In genomic region chr20:18252597-18253451, GRCh38 we compare ENCODE assay signal across 23 cellular contexts. TPM values are rescaled to one million over a fixed set of nuclear protein-coding genes. Genes with fewer than 3 reads are reported as not detected.
DNase-seq lines count a peak whose midpoint lies in the region; ATAC-seq and TF ChIP-seq lines count a peak whose summit lies in the region.
"Had no signal": no experiment of that assay in that cellular context is flagged by ENCODE, and none has a peak within 500 bp of the region (broad histone marks: within the 10 kb centered on the region; RNA-seq: fewer than 3 reads in every experiment).

No MANE protein-coding gene starts in this region.

- intact Hi-C loops in PC-3 (cut with micrococcal nuclease) (loop anchor here (1.0 to 5.0 kb wide), 8 partner anchors 23 to 696 kb away; partner anchors contain the start of genes OVOL2 and ZNF133), sciatic nerve (cut with DNase I) (loop anchor here (5.0 kb wide), 1 partner anchor 1046 kb away; no protein-coding TSS in a partner anchor), natural killer cell (cut with micrococcal nuclease) (no loop called here)

- H3K36me3 Mint-ChIP-seq in natural killer cell: no peaks in the 10 kb centered on the region
- H3K36me3 Mint-ChIP-seq in neural progenitor cell: no peaks in the 10 kb centered on the region
- H3K36me3 Mint-ChIP-seq: naive B cell had no signal

- H3K9me3 Mint-ChIP-seq in natural killer cell: no peaks in the 10 kb centered on the region
- no peaks in the 10 kb centered on the region for H3K9me3 Mint-ChIP-seq in neural progenitor cell
- H3K9me3 Mint-ChIP-seq: activated CD8-positive, alpha-beta T cell treated with anti-CD3 and anti-CD28 coated beads for 36 hours; activated naive CD8-positive, alpha-beta T cell treated with anti-CD3 and anti-CD28 coated beads, Interleukin-2, amount 50 U/mL, for 24 hours; activated T-helper 1 cell treated with anti-CD3 and anti-CD28 coated beads, Interleukin-12 subunit alpha, Interleukin-12 subunit beta, Interleukin-2, Interleukin-4 antibody, amounts not matched to agents 30 ng/mL and 10 ng/mL and 1 ng/mL, durations not matched to agents 14 hours and 24 hours and 36 hours; central memory CD8-positive, alpha-beta T cell had no signal

- H3K27me3 Mint-ChIP-seq in natural killer cell (ENCODE audit: low read depth in 2 of 2) (peaks cover 0 to 3% of the 10 kb centered on the region in 2 donors), neural progenitor cell (ENCODE audit: insufficient read depth, low read depth) (peaks cover 19% of the 10 kb centered on the region)
- H3K27me3 Mint-ChIP-seq: activated CD8-positive, alpha-beta T cell treated with anti-CD3 and anti-CD28 coated beads for 36 hours had no signal

- DNase-seq in ELR (ENCODE audit: low read depth): peak; percentile 3
- DNase-seq in PC-3: peak; percentile 99
- no peak for DNase-seq in sciatic nerve (ENCODE audit: low spot score)
- no peak for DNase-seq in natural killer cell
- no peak for DNase-seq in NCI-H2029 (lab: John Stamatoyannopoulos, UW)
- DNase-seq in NCI-H2107 treated with DMSO at 0.1 percent for 48 hours (lab: John Stamatoyannopoulos, UW; ENCODE audit: unreplicated experiment): no peak
- DNase-seq in neural progenitor cell (ENCODE audit: low spot score): no peak
- DNase-seq: activated CD8-positive, alpha-beta T cell treated with anti-CD3 and anti-CD28 coated beads for 36 hours; activated naive CD8-positive, alpha-beta T cell treated with anti-CD3 and anti-CD28 coated beads, Interleukin-2, amount 50 U/mL, for 24 hours; effector CD8-positive, alpha-beta T cell; foreskin fibroblast; left ventricle myocardium inferior; MV-4-11; naive B cell; NCI-H2081 treated with DMSO at 0.1 percent for 48 hours; NCI-H748 treated with DMSO at 0.1 percent for 48 hours; stomach had no signal

- H3K27ac ChIP-seq in PC-3 (ENCODE audit: low read length) (peak overlapping the region; percentile 96), neural progenitor cell (no peak overlapping the region)
- H3K27ac ChIP-seq: left ventricle myocardium inferior, stomach, VCaP had no signal

- H4K20me1 ChIP-seq in PC-3 (ENCODE audit: low read length) (no peaks in the 10 kb centered on the region), neural progenitor cell (ENCODE audit: low read depth) (no peaks in the 10 kb centered on the region)

- no peak overlapping the region for H3K4me3 Mint-ChIP-seq in natural killer cell
- no peak overlapping the region for H3K4me3 Mint-ChIP-seq in neural progenitor cell
- H3K4me3 Mint-ChIP-seq: activated CD8-positive, alpha-beta T cell treated with anti-CD3 and anti-CD28 coated beads for 36 hours; activated naive CD8-positive, alpha-beta T cell treated with anti-CD3 and anti-CD28 coated beads, Interleukin-2, amount 50 U/mL, for 24 hours; activated T-helper 1 cell treated with anti-CD3 and anti-CD28 coated beads, Interleukin-12 subunit alpha, Interleukin-12 subunit beta, Interleukin-2, Interleukin-4 antibody, amounts not matched to agents 30 ng/mL and 10 ng/mL and 1 ng/mL, durations not matched to agents 14 hours and 24 hours and 36 hours; central memory CD8-positive, alpha-beta T cell; naive B cell had no signal

- CTCF ChIA-PET in PC-3 (lab: Charles Lee): interaction anchor here (0.9 to 1.5 kb wide), 2 partner anchors 24 to 55 kb away, joined by 3 to 12 read pairs; no protein-coding TSS in a partner anchor

- no peaks in the 10 kb centered on the region for H3K4me1 Mint-ChIP-seq in natural killer cell
- peaks cover 12% of the 10 kb centered on the region for H3K4me1 Mint-ChIP-seq in neural progenitor cell
- H3K4me1 Mint-ChIP-seq: activated naive CD8-positive, alpha-beta T cell treated with anti-CD3 and anti-CD28 coated beads, Interleukin-2, amount 50 U/mL, for 24 hours; central memory CD8-positive, alpha-beta T cell; naive B cell had no signal

- H3K4me1 ChIP-seq in PC-3 (ENCODE audit: insufficient read depth, low read length): peaks cover 35% of the 10 kb centered on the region
- no peaks in the 10 kb centered on the region for H3K4me1 ChIP-seq in neural progenitor cell
- H3K4me1 ChIP-seq: HAP-1, left ventricle myocardium inferior, stomach had no signal

- POLR2A ChIA-PET in PC-3 (lab: Charles Lee; ENCODE audit: unreplicated experiment): interaction anchor here (0.6 to 1.0 kb wide), 5 partner anchors 30 to 137 kb away, joined by 3 to 7 read pairs (median 3); partner anchors contain the start of gene ZNF133

- H3K36me3 ChIP-seq in PC-3 (ENCODE audit: low read depth, low read length) (no peaks in the 10 kb centered on the region), neural progenitor cell (no peaks in the 10 kb centered on the region)
- H3K36me3 ChIP-seq: HAP-1, left ventricle myocardium inferior, stomach had no signal

- TF ChIP-seq CTCF in PC-3 (conservative IDR thresholded peaks at IDR 0.05; ENCODE audit: low read depth, low read length) (no peak), natural killer cell (IDR thresholded peaks at IDR 0.05) (no peak), neural progenitor cell (IDR thresholded peaks at IDR 0.05) (no peak)

- TSS peak; percentile 98 for BruUV-seq in PC-3 (replicated peaks; lab: Mats Ljungman, UMichigan)

- H3K27ac Mint-ChIP-seq in natural killer cell (no peak overlapping the region), neural progenitor cell (no peak overlapping the region)
- H3K27ac Mint-ChIP-seq: activated CD8-positive, alpha-beta T cell treated with anti-CD3 and anti-CD28 coated beads for 36 hours; activated naive CD8-positive, alpha-beta T cell treated with anti-CD3 and anti-CD28 coated beads, Interleukin-2, amount 50 U/mL, for 24 hours; activated T-helper 1 cell treated with anti-CD3 and anti-CD28 coated beads, Interleukin-12 subunit alpha, Interleukin-12 subunit beta, Interleukin-2, Interleukin-4 antibody, amounts not matched to agents 30 ng/mL and 10 ng/mL and 1 ng/mL, durations not matched to agents 14 hours and 24 hours and 36 hours; naive B cell had no signal

- ATAC-seq in PC-3 (peak; percentile 94), esophagus mucosa (peak; percentile 98), sciatic nerve (peak; percentile 77), natural killer cell (no peak)
- ATAC-seq: activated CD8-positive, alpha-beta T cell treated with anti-CD3 and anti-CD28 coated beads for 36 hours; activated naive CD8-positive, alpha-beta T cell treated with anti-CD3 and anti-CD28 coated beads, Interleukin-2, amount 50 U/mL, for 24 hours; HepG2 had no signal

- peak overlapping the region; percentile 53 for H2AFZ ChIP-seq in PC-3 (ENCODE audit: low read length)
- no peak overlapping the region for H2AFZ ChIP-seq in neural progenitor cell (replicated peaks)

- H3K27me3 ChIP-seq in PC-3 (ENCODE audit: low read length) (no peaks in the 10 kb centered on the region), neural progenitor cell (no peaks in the 10 kb centered on the region)
- H3K27me3 ChIP-seq: stomach had no signal

- H3K9me3 ChIP-seq in PC-3 (ENCODE audit: low read length): no peaks in the 10 kb centered on the region
- no peaks in the 10 kb centered on the region for H3K9me3 ChIP-seq in neural progenitor cell (ENCODE audit: low read depth)
- H3K9me3 ChIP-seq: HAP-1, left ventricle myocardium inferior, stomach had no signal

- H3F3A ChIP-seq in PC-3 (ENCODE audit: low read length, unreplicated experiment): peaks cover 11% of the 10 kb centered on the region
- H3F3A ChIP-seq in neural progenitor cell (ENCODE audit: low read depth): no peaks in the 10 kb centered on the region

- H3K4me3 ChIP-seq in PC-3 (ENCODE audit: low read length) (peak overlapping the region; percentile 28; the same call in 1 of the 2 replicates), neural progenitor cell (no peak overlapping the region)
- H3K4me3 ChIP-seq: HAP-1, left ventricle myocardium inferior, stomach had no signal

- no peaks in the 10 kb centered on the region for H3K9me2 ChIP-seq in PC-3 (replicated peaks; ENCODE audit: low read length)

- H3K79me2 ChIP-seq in PC-3 (ENCODE audit: low read length): no peaks in the 10 kb centered on the region
- H3K79me2 ChIP-seq in neural progenitor cell (ENCODE audit: low read depth): no peaks in the 10 kb centered on the region

- H3K9ac ChIP-seq in PC-3 (ENCODE audit: low read length): peak overlapping the region; percentile 74
- no peak overlapping the region for H3K9ac ChIP-seq in neural progenitor cell

- peak overlapping the region; percentile 71 for H3K4me2 ChIP-seq in PC-3 (ENCODE audit: low read length)
- H3K4me2 ChIP-seq in neural progenitor cell: no peak overlapping the region

RNA-seq across cellular contexts. Expression of gene ZNF133, which starts 35.5 kb away (rescaled TPM):
- total RNA-seq in PC-3 (2014; rRNA removed) (16.3 and 17.1 TPM in 2 replicates), esophagus mucosa (7.1 TPM), sciatic nerve (16.7 TPM), natural killer cell (1 to 10 TPM; 5.2 to 9.6 (median 9.3) TPM), neural progenitor cell (ENCODE audit: low replicate concordance) (24.1 and 24.8 TPM in 2 replicates)

Comparison
In these comparisons a context has a peak if more than half of its experiments do, and no peak if none do; other contexts are left out.
1. DNase-seq: peak in ELR (single experiment) and PC-3 (single experiment); none in sciatic nerve (single experiment), natural killer cell (single experiment), NCI-H2029 (single experiment), NCI-H2107 treated with DMSO at 0.1 percent for 48 hours (single experiment) and neural progenitor cell (single experiment).
2. ATAC-seq: peak in PC-3 (single experiment), esophagus mucosa (single experiment) and sciatic nerve (single experiment); none in natural killer cell (0 of 3).